ENCODE assay signal across 2 cellular contexts in the genomic region with DNA sequence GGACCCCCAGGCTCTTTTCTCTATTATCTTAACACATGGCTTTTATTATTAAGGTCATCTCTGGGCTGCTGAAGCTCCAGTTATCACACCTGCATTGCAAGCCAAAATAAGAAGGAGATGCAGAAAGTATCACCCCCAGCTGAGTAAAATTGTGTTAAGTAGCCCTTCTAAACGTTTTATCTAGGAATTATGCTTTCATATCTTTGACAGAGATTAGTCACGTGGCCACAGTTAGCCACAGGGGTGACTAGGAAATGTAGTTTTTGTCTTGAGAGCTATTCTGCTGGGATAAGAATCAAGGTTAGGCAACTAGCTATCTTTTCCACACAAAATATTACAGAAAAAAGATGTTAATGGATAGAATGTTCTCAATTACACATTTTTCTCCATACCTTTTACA.
TF ChIP-seq lines count a peak whose summit lies in the region.

No MANE protein-coding gene starts in this region.

TF ChIP-seq in A549, 52 proteins besides CTCF, POLR2A, EP300 and RAD21:
- TF ChIP-seq, protein P1, sequence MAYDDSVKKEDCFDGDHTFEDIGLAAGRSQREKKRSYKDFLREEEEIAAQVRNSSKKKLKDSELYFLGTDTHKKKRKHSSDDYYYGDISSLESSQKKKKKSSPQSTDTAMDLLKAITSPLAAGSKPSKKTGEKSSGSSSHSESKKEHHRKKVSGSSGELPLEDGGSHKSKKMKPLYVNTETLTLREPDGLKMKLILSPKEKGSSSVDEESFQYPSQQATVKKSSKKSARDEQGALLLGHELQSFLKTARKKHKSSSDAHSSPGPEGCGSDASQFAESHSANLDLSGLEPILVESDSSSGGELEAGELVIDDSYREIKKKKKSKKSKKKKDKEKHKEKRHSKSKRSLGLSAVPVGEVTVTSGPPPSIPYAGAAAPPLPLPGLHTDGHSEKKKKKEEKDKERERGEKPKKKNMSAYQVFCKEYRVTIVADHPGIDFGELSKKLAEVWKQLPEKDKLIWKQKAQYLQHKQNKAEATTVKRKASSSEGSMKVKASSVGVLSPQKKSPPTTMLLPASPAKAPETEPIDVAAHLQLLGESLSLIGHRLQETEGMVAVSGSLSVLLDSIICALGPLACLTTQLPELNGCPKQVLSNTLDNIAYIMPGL (CRISPR knock-in tag; IDR thresholded peaks at IDR 0.05; ENCODE audit: borderline replicate concordance), result no peak
- no peak for TF ChIP-seq JUN (IDR thresholded peaks at IDR 0.05)
- TF ChIP-seq, protein P2, sequence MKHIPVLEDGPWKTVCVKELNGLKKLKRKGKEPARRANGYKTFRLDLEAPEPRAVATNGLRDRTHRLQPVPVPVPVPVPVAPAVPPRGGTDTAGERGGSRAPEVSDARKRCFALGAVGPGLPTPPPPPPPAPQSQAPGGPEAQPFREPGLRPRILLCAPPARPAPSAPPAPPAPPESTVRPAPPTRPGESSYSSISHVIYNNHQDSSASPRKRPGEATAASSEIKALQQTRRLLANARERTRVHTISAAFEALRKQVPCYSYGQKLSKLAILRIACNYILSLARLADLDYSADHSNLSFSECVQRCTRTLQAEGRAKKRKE (CRISPR knock-in tag; IDR thresholded peaks at IDR 0.05; ENCODE audit: low read depth), result no peak
- no peak for TF ChIP-seq HOXB5 (CRISPR knock-in tag; IDR thresholded peaks at IDR 0.05)
- TF ChIP-seq, protein P3, sequence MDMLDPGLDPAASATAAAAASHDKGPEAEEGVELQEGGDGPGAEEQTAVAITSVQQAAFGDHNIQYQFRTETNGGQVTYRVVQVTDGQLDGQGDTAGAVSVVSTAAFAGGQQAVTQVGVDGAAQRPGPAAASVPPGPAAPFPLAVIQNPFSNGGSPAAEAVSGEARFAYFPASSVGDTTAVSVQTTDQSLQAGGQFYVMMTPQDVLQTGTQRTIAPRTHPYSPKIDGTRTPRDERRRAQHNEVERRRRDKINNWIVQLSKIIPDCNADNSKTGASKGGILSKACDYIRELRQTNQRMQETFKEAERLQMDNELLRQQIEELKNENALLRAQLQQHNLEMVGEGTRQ (IDR thresholded peaks at IDR 0.05), result peak; percentile 66

TF ChIP-seq in K562, 482 proteins besides CTCF, POLR2A, EP300 and RAD21 (continued from another document):
- TF ChIP-seq, protein P4, sequence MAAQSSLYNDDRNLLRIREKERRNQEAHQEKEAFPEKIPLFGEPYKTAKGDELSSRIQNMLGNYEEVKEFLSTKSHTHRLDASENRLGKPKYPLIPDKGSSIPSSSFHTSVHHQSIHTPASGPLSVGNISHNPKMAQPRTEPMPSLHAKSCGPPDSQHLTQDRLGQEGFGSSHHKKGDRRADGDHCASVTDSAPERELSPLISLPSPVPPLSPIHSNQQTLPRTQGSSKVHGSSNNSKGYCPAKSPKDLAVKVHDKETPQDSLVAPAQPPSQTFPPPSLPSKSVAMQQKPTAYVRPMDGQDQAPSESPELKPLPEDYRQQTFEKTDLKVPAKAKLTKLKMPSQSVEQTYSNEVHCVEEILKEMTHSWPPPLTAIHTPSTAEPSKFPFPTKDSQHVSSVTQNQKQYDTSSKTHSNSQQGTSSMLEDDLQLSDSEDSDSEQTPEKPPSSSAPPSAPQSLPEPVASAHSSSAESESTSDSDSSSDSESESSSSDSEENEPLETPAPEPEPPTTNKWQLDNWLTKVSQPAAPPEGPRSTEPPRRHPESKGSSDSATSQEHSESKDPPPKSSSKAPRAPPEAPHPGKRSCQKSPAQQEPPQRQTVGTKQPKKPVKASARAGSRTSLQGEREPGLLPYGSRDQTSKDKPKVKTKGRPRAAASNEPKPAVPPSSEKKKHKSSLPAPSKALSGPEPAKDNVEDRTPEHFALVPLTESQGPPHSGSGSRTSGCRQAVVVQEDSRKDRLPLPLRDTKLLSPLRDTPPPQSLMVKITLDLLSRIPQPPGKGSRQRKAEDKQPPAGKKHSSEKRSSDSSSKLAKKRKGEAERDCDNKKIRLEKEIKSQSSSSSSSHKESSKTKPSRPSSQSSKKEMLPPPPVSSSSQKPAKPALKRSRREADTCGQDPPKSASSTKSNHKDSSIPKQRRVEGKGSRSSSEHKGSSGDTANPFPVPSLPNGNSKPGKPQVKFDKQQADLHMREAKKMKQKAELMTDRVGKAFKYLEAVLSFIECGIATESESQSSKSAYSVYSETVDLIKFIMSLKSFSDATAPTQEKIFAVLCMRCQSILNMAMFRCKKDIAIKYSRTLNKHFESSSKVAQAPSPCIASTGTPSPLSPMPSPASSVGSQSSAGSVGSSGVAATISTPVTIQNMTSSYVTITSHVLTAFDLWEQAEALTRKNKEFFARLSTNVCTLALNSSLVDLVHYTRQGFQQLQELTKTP (IDR thresholded peaks at IDR 0.05; ENCODE audit: low read depth in 1 of 2, partially characterized antibody in 2 of 2), result peak in 1 of 2 experiments; percentile 81
- TF ChIP-seq NR2C1 (IDR thresholded peaks at IDR 0.05), result peak; percentile 60
- peak; percentile 58; the same call in 1 of the 2 replicates for TF ChIP-seq NR2C1 (tag; IDR thresholded peaks at IDR 0.05)
- TF ChIP-seq COPS2 (conservative IDR thresholded peaks at IDR 0.05), result no peak
- 0 out of 2 replicates have a peak, but pooled peaks have one; percentile 26 for TF ChIP-seq MBD2 (IDR thresholded peaks at IDR 0.05; ENCODE audit: borderline replicate concordance, low read depth)
- TF ChIP-seq CEBPG (CRISPR knock-in tag; IDR thresholded peaks at IDR 0.05), result no peak
- TF ChIP-seq CEBPG (tag; conservative IDR thresholded peaks at IDR 0.05 in 1 of 2, IDR thresholded peaks at IDR 0.05 in 1 of 2), result 0 out of 4 replicates have a peak, but pooled peaks of 1 of the 2 experiments have one; percentile 21
- peak; percentile 88 for TF ChIP-seq ZNF143 (CRISPR knock-in tag; IDR thresholded peaks at IDR 0.05)
- TF ChIP-seq, protein P5, sequence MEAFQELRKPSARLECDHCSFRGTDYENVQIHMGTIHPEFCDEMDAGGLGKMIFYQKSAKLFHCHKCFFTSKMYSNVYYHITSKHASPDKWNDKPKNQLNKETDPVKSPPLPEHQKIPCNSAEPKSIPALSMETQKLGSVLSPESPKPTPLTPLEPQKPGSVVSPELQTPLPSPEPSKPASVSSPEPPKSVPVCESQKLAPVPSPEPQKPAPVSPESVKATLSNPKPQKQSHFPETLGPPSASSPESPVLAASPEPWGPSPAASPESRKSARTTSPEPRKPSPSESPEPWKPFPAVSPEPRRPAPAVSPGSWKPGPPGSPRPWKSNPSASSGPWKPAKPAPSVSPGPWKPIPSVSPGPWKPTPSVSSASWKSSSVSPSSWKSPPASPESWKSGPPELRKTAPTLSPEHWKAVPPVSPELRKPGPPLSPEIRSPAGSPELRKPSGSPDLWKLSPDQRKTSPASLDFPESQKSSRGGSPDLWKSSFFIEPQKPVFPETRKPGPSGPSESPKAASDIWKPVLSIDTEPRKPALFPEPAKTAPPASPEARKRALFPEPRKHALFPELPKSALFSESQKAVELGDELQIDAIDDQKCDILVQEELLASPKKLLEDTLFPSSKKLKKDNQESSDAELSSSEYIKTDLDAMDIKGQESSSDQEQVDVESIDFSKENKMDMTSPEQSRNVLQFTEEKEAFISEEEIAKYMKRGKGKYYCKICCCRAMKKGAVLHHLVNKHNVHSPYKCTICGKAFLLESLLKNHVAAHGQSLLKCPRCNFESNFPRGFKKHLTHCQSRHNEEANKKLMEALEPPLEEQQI (IDR thresholded peaks at IDR 0.05), result no peak
- TF ChIP-seq, protein P6, sequence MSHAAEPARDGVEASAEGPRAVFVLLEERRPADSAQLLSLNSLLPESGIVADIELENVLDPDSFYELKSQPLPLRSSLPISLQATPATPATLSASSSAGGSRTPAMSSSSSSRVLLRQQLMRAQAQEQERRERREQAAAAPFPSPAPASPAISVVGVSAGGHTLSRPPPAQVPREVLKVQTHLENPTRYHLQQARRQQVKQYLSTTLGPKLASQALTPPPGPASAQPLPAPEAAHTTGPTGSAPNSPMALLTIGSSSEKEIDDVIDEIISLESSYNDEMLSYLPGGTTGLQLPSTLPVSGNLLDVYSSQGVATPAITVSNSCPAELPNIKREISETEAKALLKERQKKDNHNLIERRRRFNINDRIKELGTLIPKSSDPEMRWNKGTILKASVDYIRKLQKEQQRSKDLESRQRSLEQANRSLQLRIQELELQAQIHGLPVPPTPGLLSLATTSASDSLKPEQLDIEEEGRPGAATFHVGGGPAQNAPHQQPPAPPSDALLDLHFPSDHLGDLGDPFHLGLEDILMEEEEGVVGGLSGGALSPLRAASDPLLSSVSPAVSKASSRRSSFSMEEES (CRISPR knock-in tag; IDR thresholded peaks at IDR 0.05), result peak; percentile 92
- 0 out of 2 replicates have a peak, but pooled peaks have one; percentile 30 for TF ChIP-seq JUN (IDR thresholded peaks at IDR 0.05; ENCODE audit: borderline replicate concordance, low read depth, low read length)
- no peak for TF ChIP-seq JUN (CRISPR knock-in tag; IDR thresholded peaks at IDR 0.05; ENCODE audit: borderline replicate concordance)
- TF ChIP-seq, protein P7, sequence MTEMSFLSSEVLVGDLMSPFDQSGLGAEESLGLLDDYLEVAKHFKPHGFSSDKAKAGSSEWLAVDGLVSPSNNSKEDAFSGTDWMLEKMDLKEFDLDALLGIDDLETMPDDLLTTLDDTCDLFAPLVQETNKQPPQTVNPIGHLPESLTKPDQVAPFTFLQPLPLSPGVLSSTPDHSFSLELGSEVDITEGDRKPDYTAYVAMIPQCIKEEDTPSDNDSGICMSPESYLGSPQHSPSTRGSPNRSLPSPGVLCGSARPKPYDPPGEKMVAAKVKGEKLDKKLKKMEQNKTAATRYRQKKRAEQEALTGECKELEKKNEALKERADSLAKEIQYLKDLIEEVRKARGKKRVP (CRISPR knock-in tag; IDR thresholded peaks at IDR 0.05), result no peak
- peak; percentile 94 for TF ChIP-seq HCFC1 (IDR thresholded peaks at IDR 0.05; ENCODE audit: low read depth, low read length)
- no peak for TF ChIP-seq ARID2 (IDR thresholded peaks at IDR 0.05)
- peak; percentile 96 for TF ChIP-seq RAD51 (IDR thresholded peaks at IDR 0.05; ENCODE audit: borderline replicate concordance, low read depth)
- TF ChIP-seq SUPT5H (IDR thresholded peaks at IDR 0.05), result no peak
- TF ChIP-seq, protein P8, sequence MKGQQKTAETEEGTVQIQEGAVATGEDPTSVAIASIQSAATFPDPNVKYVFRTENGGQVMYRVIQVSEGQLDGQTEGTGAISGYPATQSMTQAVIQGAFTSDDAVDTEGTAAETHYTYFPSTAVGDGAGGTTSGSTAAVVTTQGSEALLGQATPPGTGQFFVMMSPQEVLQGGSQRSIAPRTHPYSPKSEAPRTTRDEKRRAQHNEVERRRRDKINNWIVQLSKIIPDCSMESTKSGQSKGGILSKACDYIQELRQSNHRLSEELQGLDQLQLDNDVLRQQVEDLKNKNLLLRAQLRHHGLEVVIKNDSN (CRISPR knock-in tag; IDR thresholded peaks at IDR 0.05), result peak; percentile 91
- TF ChIP-seq TOE1 (IDR thresholded peaks at IDR 0.05; ENCODE audit: borderline replicate concordance), result peak; percentile 92
- no peak for TF ChIP-seq TOE1 (CRISPR knock-in tag; IDR thresholded peaks at IDR 0.05; ENCODE audit: borderline replicate concordance, low read depth)
- TF ChIP-seq BHLHE40 (IDR thresholded peaks at IDR 0.05; ENCODE audit: low read length), result 0 out of 2 replicates have a peak, but pooled peaks have one; percentile 34
- TF ChIP-seq, protein P3 (CRISPR knock-in tag; IDR thresholded peaks at IDR 0.05), result peak; percentile 97
- TF ChIP-seq SIX5 (IDR thresholded peaks at IDR 0.05; ENCODE audit: borderline replicate concordance in 1 of 2, insufficient read depth in 1 of 2, low read depth in 1 of 2, low read length in 2 of 2), result peak; percentile 82 to 91
- TF ChIP-seq ZNF347 (CRISPR knock-in tag; IDR thresholded peaks at IDR 0.05; ENCODE audit: low read depth), result no peak
- 0 out of 2 replicates have a peak, but pooled peaks have one; percentile 22 for TF ChIP-seq ZNF766 (CRISPR knock-in tag; conservative IDR thresholded peaks at IDR 0.05)
- TF ChIP-seq EP400 (IDR thresholded peaks at IDR 0.05), result peak; percentile 19; the same call in 1 of the 2 replicates
- TF ChIP-seq CEBPB (tag; IDR thresholded peaks at IDR 0.05), result peak; percentile 72
- TF ChIP-seq, protein P9, sequence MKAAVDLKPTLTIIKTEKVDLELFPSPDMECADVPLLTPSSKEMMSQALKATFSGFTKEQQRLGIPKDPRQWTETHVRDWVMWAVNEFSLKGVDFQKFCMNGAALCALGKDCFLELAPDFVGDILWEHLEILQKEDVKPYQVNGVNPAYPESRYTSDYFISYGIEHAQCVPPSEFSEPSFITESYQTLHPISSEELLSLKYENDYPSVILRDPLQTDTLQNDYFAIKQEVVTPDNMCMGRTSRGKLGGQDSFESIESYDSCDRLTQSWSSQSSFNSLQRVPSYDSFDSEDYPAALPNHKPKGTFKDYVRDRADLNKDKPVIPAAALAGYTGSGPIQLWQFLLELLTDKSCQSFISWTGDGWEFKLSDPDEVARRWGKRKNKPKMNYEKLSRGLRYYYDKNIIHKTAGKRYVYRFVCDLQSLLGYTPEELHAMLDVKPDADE (conservative IDR thresholded peaks at IDR 0.05; ENCODE audit: control insufficient read depth, low read depth, low read length), result no peak; the same call in 1 of the 2 replicates
- TF ChIP-seq PCBP2 (IDR thresholded peaks at IDR 0.05; ENCODE audit: low read depth, low read length, poor library complexity, severe bottlenecking), result no peak
